Comparison of ENCODE assay signal across 35 cellular contexts in the genomic region with DNA sequence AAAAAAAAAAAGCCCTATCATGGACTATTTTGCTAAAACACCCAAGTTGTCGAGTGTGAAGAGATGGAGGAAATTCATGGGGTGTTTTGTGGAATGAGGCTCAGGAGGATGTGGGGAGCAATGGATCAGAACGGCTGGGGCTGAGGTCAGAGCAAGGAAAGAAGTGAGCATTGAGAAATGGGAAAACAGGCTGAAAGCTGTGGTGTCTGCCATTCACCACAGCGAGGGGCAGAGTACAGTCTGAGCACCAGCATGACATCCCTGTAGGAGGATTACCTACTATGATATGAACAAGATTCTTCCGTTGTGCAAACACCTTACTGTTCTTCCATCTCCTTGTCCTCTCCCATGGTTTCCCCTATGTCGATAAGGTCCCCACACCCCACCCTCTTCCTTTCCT.
"Had no signal": no experiment of that assay in that cellular context is flagged by ENCODE, and none has a peak within 500 bp of the region (broad histone marks: within the 10 kb centered on the region; RNA-seq: fewer than 3 reads in every experiment).

No MANE protein-coding gene starts in this region.

- H3K4me3 ChIP-seq: MG63 had no signal

- DNase-seq: Karpas-422, Kasumi-1, MG63, MM.1S, MV-4-11, NCI-H1048, NCI-H1092, NCI-H1092 treated with DMSO at 0.1 percent for 48 hours, NCI-H1105, NCI-H1105 treated with DMSO at 0.1 percent for 48 hours, NCI-H1417, NCI-H1417 treated with DMSO at 0.1 percent for 48 hours, NCI-H1436, NCI-H1436 treated with DMSO at 0.1 percent for 48 hours, NCI-H146, NCI-H1694 treated with DMSO at 0.1 percent for 48 hours, NCI-H187, NCI-H187 treated with DMSO at 0.1 percent for 48 hours, NCI-H1930, NCI-H2029, NCI-H2029 treated with DMSO at 0.1 percent for 48 hours, NCI-H2081, NCI-H2081 treated with DMSO at 0.1 percent for 48 hours, NCI-H2107, NCI-H2171, NCI-H2171 treated with DMSO at 0.1 percent for 48 hours, NCI-H2227 treated with DMSO at 0.1 percent for 48 hours, NCI-H226, NCI-H345, NCI-H446, NCI-H446 treated with DMSO at 0.1 percent for 48 hours, NCI-H510A, NCI-H510A treated with DMSO at 0.1 percent for 48 hours, NCI-H524, NCI-H524 treated with DMSO at 0.1 percent for 48 hours had no signal

- H3K9me3 ChIP-seq: MG63 had no signal

- H3K36me3 ChIP-seq: MG63 had no signal
